10 cellular contexts compared by ENCODE assay signal in the genomic region with DNA sequence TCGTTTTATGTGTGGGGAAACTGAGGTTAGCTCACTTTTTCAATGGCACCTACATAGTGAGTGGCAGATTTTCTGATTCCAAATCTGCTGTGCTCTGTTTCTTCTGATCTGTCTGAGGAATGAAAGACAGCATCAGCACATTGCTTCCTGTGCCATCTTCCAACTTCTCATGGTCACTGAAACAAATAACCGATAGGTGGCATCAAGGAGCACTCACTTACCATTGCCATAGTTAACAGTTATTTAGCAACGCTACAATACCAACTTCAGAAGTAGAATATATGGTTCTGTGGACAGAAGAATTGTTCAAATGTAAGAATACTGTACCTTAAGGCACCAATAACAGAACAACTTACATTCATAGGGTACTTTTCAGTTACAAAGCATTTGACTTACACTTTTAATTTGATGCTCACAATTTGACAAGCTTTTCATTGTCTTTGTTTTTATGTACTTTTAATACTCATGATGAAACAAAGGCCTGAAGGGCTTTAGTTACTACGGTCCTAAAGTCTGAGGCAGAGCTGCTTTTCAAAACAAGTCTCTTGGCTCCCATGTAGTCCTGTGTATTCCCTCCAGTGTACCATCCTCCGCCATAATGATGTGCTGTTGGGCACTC.
DNase-seq lines count a peak whose midpoint lies in the region; ATAC-seq lines count a peak whose summit lies in the region.
"Had no signal": no experiment of that assay in that cellular context is flagged by ENCODE, and none has a peak within 500 bp of the region (broad histone marks: within the 10 kb centered on the region; RNA-seq: fewer than 3 reads in every experiment).

No MANE protein-coding gene starts in this region.

- no peaks in the 10 kb centered on the region for H3K79me1 ChIP-seq in mesenchymal stem cell (replicated peaks; ENCODE audit: low read length, poor library complexity, severe bottlenecking)

- H3K18ac ChIP-seq in mesenchymal stem cell (ENCODE audit: low read depth in 1 of 2, low read length in 2 of 2), result no peak overlapping the region

- H2BK120ac ChIP-seq in mesenchymal stem cell (ENCODE audit: low read depth, low read length), result no peak overlapping the region

- no peaks in the 10 kb centered on the region for H3K36me3 Mint-ChIP-seq in activated T-helper 1 cell treated with anti-CD3 and anti-CD28 coated beads, Interleukin-12 subunit alpha, Interleukin-12 subunit beta, Interleukin-2, Interleukin-4 antibody, amounts not matched to agents 30 ng/mL and 10 ng/mL and 1 ng/mL, durations not matched to agents 14 hours and 24 hours and 36 hours (ENCODE audit: low read depth)

- DNase-seq in EH (ENCODE audit: low read depth), result peak; percentile 59
- DNase-seq in NCI-H748 (lab: John Stamatoyannopoulos, UW; ENCODE audit: unreplicated experiment), result peak; percentile 40
- peak; percentile 44 to 59 for DNase-seq in dermis microvascular lymphatic vessel endothelial cell (ENCODE audit: low read depth in 2 of 2)
- peak; percentile 42 for DNase-seq in mesenchymal stem cell
- no peak for DNase-seq in activated T-helper 1 cell treated with anti-CD3 and anti-CD28 coated beads, Interleukin-12 subunit alpha, Interleukin-12 subunit beta, Interleukin-2, Interleukin-4 antibody, amounts not matched to agents 30 ng/mL and 10 ng/mL and 1 ng/mL, durations not matched to agents 14 hours and 24 hours and 36 hours (ENCODE audit: low spot score)

- H2BK5ac ChIP-seq in mesenchymal stem cell (ENCODE audit: low read depth, low read length, poor library complexity, severe bottlenecking), result no peak overlapping the region

- H2AFZ ChIP-seq in mesenchymal stem cell (ENCODE audit: low read depth, low read length), result no peak overlapping the region

- H3K4me3 ChIP-seq in mesenchymal stem cell (ENCODE audit: insufficient read depth in 1 of 2, low read depth in 1 of 2, low read length in 2 of 2), result no peak overlapping the region
- H3K4me3 ChIP-seq: SK-N-MC had no signal

- H3K9ac ChIP-seq in mesenchymal stem cell (ENCODE audit: low read length), result no peak overlapping the region

- H3K4ac ChIP-seq in mesenchymal stem cell (ENCODE audit: low read depth in 1 of 2, low read length in 2 of 2), result no peak overlapping the region

- H3K27me3 Mint-ChIP-seq in activated T-helper 1 cell treated with anti-CD3 and anti-CD28 coated beads, Interleukin-12 subunit alpha, Interleukin-12 subunit beta, Interleukin-2, Interleukin-4 antibody, amounts not matched to agents 30 ng/mL and 10 ng/mL and 1 ng/mL, durations not matched to agents 14 hours and 24 hours and 36 hours (ENCODE audit: insufficient read depth), result no peaks in the 10 kb centered on the region
- H3K27me3 Mint-ChIP-seq: memory B cell had no signal

- no peak overlapping the region for H3K4me3 Mint-ChIP-seq in activated T-helper 1 cell treated with anti-CD3 and anti-CD28 coated beads, Interleukin-12 subunit alpha, Interleukin-12 subunit beta, Interleukin-2, Interleukin-4 antibody, amounts not matched to agents 30 ng/mL and 10 ng/mL and 1 ng/mL, durations not matched to agents 14 hours and 24 hours and 36 hours
- H3K4me3 Mint-ChIP-seq: memory B cell had no signal

- H4K91ac ChIP-seq in mesenchymal stem cell (ENCODE audit: low read length), result no peak overlapping the region

- peaks cover 3% of the 10 kb centered on the region for H3K4me1 ChIP-seq in mesenchymal stem cell (ENCODE audit: control insufficient read depth, insufficient read depth, low read depth, low read length)

- no peaks in the 10 kb centered on the region for H3K27me3 ChIP-seq in mesenchymal stem cell (ENCODE audit: control insufficient read depth in 1 of 2, insufficient read depth in 1 of 2, low read length in 2 of 2)

- H3K4me1 Mint-ChIP-seq in activated T-helper 1 cell treated with anti-CD3 and anti-CD28 coated beads, Interleukin-12 subunit alpha, Interleukin-12 subunit beta, Interleukin-2, Interleukin-4 antibody, amounts not matched to agents 30 ng/mL and 10 ng/mL and 1 ng/mL, durations not matched to agents 14 hours and 24 hours and 36 hours (ENCODE audit: low read depth), result no peaks in the 10 kb centered on the region

- 63% methylated on average over 2 of the region's 5 CpGs for WGBS in mesenchymal stem cell

- H2BK15ac ChIP-seq in mesenchymal stem cell (ENCODE audit: low read depth, poor library complexity, severe bottlenecking), result no peak overlapping the region

- no peak overlapping the region for H3K4me2 ChIP-seq in mesenchymal stem cell (ENCODE audit: low read length, poor library complexity, severe bottlenecking)

- H3K23ac ChIP-seq in mesenchymal stem cell (ENCODE audit: low read length in 2 of 2), result no peak overlapping the region

- no peaks in the 10 kb centered on the region for H3K36me3 ChIP-seq in mesenchymal stem cell (ENCODE audit: control insufficient read depth in 1 of 2, insufficient read depth in 2 of 2, low read depth in 1 of 2, low read length in 2 of 2)

- no peak overlapping the region for H2AK5ac ChIP-seq in mesenchymal stem cell (ENCODE audit: low read length, severe bottlenecking)

- H3K27ac Mint-ChIP-seq in activated T-helper 1 cell treated with anti-CD3 and anti-CD28 coated beads, Interleukin-12 subunit alpha, Interleukin-12 subunit beta, Interleukin-2, Interleukin-4 antibody, amounts not matched to agents 30 ng/mL and 10 ng/mL and 1 ng/mL, durations not matched to agents 14 hours and 24 hours and 36 hours, result no peak overlapping the region
- H3K27ac Mint-ChIP-seq: memory B cell had no signal

- no peak overlapping the region for H3K27ac ChIP-seq in mesenchymal stem cell (ENCODE audit: low read length, poor library complexity, severe bottlenecking)
- H3K27ac ChIP-seq: SK-N-MC had no signal

- H2BK12ac ChIP-seq in mesenchymal stem cell (ENCODE audit: low read length in 2 of 2), result no peak overlapping the region

- intact Hi-C loops in activated T-helper 1 cell treated with anti-CD3 and anti-CD28 coated beads, Interleukin-12 subunit alpha, Interleukin-12 subunit beta, Interleukin-2, Interleukin-4 antibody, amounts not matched to agents 30 ng/mL and 10 ng/mL and 1 ng/mL, durations not matched to agents 14 hours and 24 hours and 36 hours (cut with micrococcal nuclease), result loop anchor here (1.0 to 2.0 kb wide), 2 partner anchors 664 to 842 kb away; no protein-coding TSS in a partner anchor

- no peak overlapping the region for H4K8ac ChIP-seq in mesenchymal stem cell (ENCODE audit: low read length)

- H3K14ac ChIP-seq in mesenchymal stem cell (ENCODE audit: low read length in 2 of 2), result no peak overlapping the region

- no peaks in the 10 kb centered on the region for H3K9me3 ChIP-seq in mesenchymal stem cell (ENCODE audit: control insufficient read depth, low read length)

- H3K9me3 Mint-ChIP-seq in activated T-helper 1 cell treated with anti-CD3 and anti-CD28 coated beads, Interleukin-12 subunit alpha, Interleukin-12 subunit beta, Interleukin-2, Interleukin-4 antibody, amounts not matched to agents 30 ng/mL and 10 ng/mL and 1 ng/mL, durations not matched to agents 14 hours and 24 hours and 36 hours, result no peaks in the 10 kb centered on the region
- H3K9me3 Mint-ChIP-seq: memory B cell had no signal

- peak; percentile 65 for ATAC-seq in GM21723 (IDR thresholded peaks at IDR 0.05; ENCODE audit: unreplicated experiment)
- no peak for ATAC-seq in GM19035 (IDR thresholded peaks at IDR 0.05; ENCODE audit: unreplicated experiment)
- ATAC-seq in HG02678 (IDR thresholded peaks at IDR 0.05; ENCODE audit: unreplicated experiment), result no peak
